In genomic region chr10:107413971-107414370, GRCh38 we compare ENCODE assay signal across 28 cellular contexts.
"Had no signal": no experiment of that assay in that cellular context is flagged by ENCODE, and none has a peak within 500 bp of the region (broad histone marks: within the 10 kb centered on the region; RNA-seq: fewer than 3 reads in every experiment).

No MANE protein-coding gene starts in this region.

- H3K4me3 ChIP-seq: colonic mucosa, coronary artery, dorsolateral prefrontal cortex, esophagus muscularis mucosa, esophagus squamous epithelium, gastrocnemius medialis, gastroesophageal sphincter, heart left ventricle, heart right ventricle, hepatocyte had no signal

- H3K27ac ChIP-seq: colonic mucosa, coronary artery, dorsolateral prefrontal cortex, epithelial cell of prostate, esophagus muscularis mucosa, esophagus squamous epithelium, foreskin keratinocyte, gastrocnemius medialis, gastroesophageal sphincter, heart left ventricle, heart right ventricle, hepatocyte had no signal

- H3K9me3 ChIP-seq: colonic mucosa, esophagus muscularis mucosa, esophagus squamous epithelium, gastrocnemius medialis, gastroesophageal sphincter, heart left ventricle, heart right ventricle had no signal

- ATAC-seq: effector memory CD8-positive, alpha-beta T cell; esophagus mucosa; foreskin keratinocyte; gastrocnemius medialis; gastroesophageal sphincter; heart left ventricle; heart right ventricle had no signal

- H3K36me3 ChIP-seq: colonic mucosa, esophagus muscularis mucosa, esophagus squamous epithelium, gastrocnemius medialis, gastroesophageal sphincter, heart left ventricle, heart right ventricle had no signal

- H3K27me3 ChIP-seq: colonic mucosa, esophagus muscularis mucosa, esophagus squamous epithelium, foreskin keratinocyte, gastrocnemius medialis, gastroesophageal sphincter, hepatocyte had no signal

- H3K4me2 ChIP-seq: hepatocyte had no signal

- FAIRE-seq: endometrium, endothelial cell of umbilical vein, frontal cortex had no signal

- DNase-seq: colonic mucosa; cortex of kidney; dermis blood vessel endothelial cell; dorsolateral prefrontal cortex; effector CD4-positive, alpha-beta T cell; effector CD8-positive, alpha-beta T cell; effector memory CD4-positive, alpha-beta T cell; effector memory CD8-positive, alpha-beta T cell; endodermal cell; erythroblast; esophagus squamous epithelium; foreskin fibroblast; foreskin keratinocyte; foreskin melanocyte; gastrocnemius medialis; glutamatergic neuron; head of caudate nucleus; heart left ventricle; heart right ventricle had no signal

- H3K4me1 ChIP-seq: colonic mucosa, esophagus muscularis mucosa, esophagus squamous epithelium, foreskin keratinocyte, gastrocnemius medialis, gastroesophageal sphincter, heart left ventricle, heart right ventricle had no signal

- H2AFZ ChIP-seq: hepatocyte had no signal

- H3K79me2 ChIP-seq: hepatocyte had no signal
